Comparison of ENCODE assay signal across 21 cellular contexts in genomic region chr6:69285054-69285453, GRCh38.
"Had no signal": no experiment of that assay in that cellular context is flagged by ENCODE, and none has a peak within 500 bp of the region (broad histone marks: within the 10 kb centered on the region; RNA-seq: fewer than 3 reads in every experiment).

No MANE protein-coding gene starts in this region.

- H3K36me3 ChIP-seq: heart left ventricle, neural progenitor cell, ovary, right atrium auricular region, sigmoid colon, stomach, thoracic aorta had no signal

- H3K4me1 ChIP-seq: right atrium auricular region, sigmoid colon, stomach had no signal

- H3K4me3 ChIP-seq: dorsolateral prefrontal cortex, heart left ventricle, lung, neural progenitor cell, ovary, right atrium auricular region, sigmoid colon, skin epidermis, stomach, thoracic aorta had no signal

- H3K9ac ChIP-seq: neural progenitor cell had no signal

- DNase-seq: dorsolateral prefrontal cortex; effector CD8-positive, alpha-beta T cell; heart left ventricle; hippocampal formation; left colon; left ventricle myocardium superior; mesenchymal stem cell; midbrain; nucleus accumbens; ovary; sigmoid colon; stimulated activated naive CD4-positive, alpha-beta T cell; stomach; substantia nigra; trophoblast cell had no signal

- H3K27me3 ChIP-seq: dorsolateral prefrontal cortex, heart left ventricle, neural progenitor cell, ovary, right atrium auricular region, sigmoid colon, stomach had no signal

- H3K27ac ChIP-seq: heart left ventricle, neural progenitor cell, ovary, right atrium auricular region, sigmoid colon, skin epidermis, stomach, thoracic aorta had no signal

- H2AFZ ChIP-seq: neural progenitor cell had no signal

- H3K9me3 ChIP-seq: ovary, right atrium auricular region, sigmoid colon, thoracic aorta had no signal

- ATAC-seq: heart left ventricle; left colon; left ventricle myocardium superior; natural killer cell treated with Interleukin-12 subunit alpha and Interleukin-12 subunit beta and Interleukin-15 and Interleukin-18, amount 100 ng/mL, for 72 hours had no signal

- H3K4me2 ChIP-seq: neural progenitor cell had no signal
